16 cellular contexts compared by ENCODE assay signal in genomic region chr10:20991526-20991925, GRCh38.
"Had no signal": no experiment of that assay in that cellular context is flagged by ENCODE, and none has a peak within 500 bp of the region (broad histone marks: within the 10 kb centered on the region; RNA-seq: fewer than 3 reads in every experiment).

No MANE protein-coding gene starts in this region.

- H3K4me3 ChIP-seq: dorsolateral prefrontal cortex, heart left ventricle, pancreas had no signal

- H3K27ac ChIP-seq: dorsolateral prefrontal cortex, heart left ventricle, pancreas had no signal

- H3K9me3 ChIP-seq: heart left ventricle, pancreas had no signal

- ATAC-seq: heart left ventricle, left colon, left ventricle myocardium superior, pancreas, right cardiac atrium had no signal

- H3K4me1 Mint-ChIP-seq: naive B cell had no signal

- DNase-seq: dorsolateral prefrontal cortex; effector CD8-positive, alpha-beta T cell; heart left ventricle; hippocampal formation; left colon; left ventricle myocardium superior; mesendoderm; naive B cell; occipital lobe; pancreas; right cardiac atrium; small intestine; stimulated activated CD4-positive, alpha-beta T cell treated with anti-CD3 and anti-CD28 coated beads, Interleukin-2, amount 100 ng/mL, for 48 hours; stimulated activated naive CD4-positive, alpha-beta T cell treated with Interleukin-2 at 50 U/mL for 16 hours had no signal

- H3K27me3 Mint-ChIP-seq: naive B cell, progenitor cell of endocrine pancreas had no signal

- H3K36me3 Mint-ChIP-seq: naive B cell had no signal

- H3K27me3 ChIP-seq: heart left ventricle, pancreas had no signal

- H3K27ac Mint-ChIP-seq: naive B cell, progenitor cell of endocrine pancreas had no signal

- H3K36me3 ChIP-seq: heart left ventricle, pancreas had no signal

- H3K4me3 Mint-ChIP-seq: naive B cell, nephron had no signal
